ENCODE assay signal across 23 cellular contexts in genomic region chr1:53349968-53350852, GRCh38. TPM values are rescaled to one million over a fixed set of nuclear protein-coding genes. Genes with fewer than 3 reads are reported as not detected.
A peak's percentile ranks its signal among the peaks of the same experiment; 100 is the strongest.
DNase-seq lines count a peak whose midpoint lies in the region; ATAC-seq and TF ChIP-seq lines count a peak whose summit lies in the region.
"Had no signal": no experiment of that assay in that cellular context is flagged by ENCODE, and none has a peak within 500 bp of the region (broad histone marks: within the 10 kb centered on the region; RNA-seq: fewer than 3 reads in every experiment).

No MANE protein-coding gene starts in this region.

- no peaks in the 10 kb centered on the region for H3K4me1 ChIP-seq in H9 (ENCODE audit: insufficient read depth, low read length)
- H3K4me1 ChIP-seq: psoas muscle had no signal

- DNase-seq in H9, result peak; percentile 32
- DNase-seq in WTC11 (ENCODE audit: low spot score), result no peak
- peak; percentile 72 for DNase-seq in osteocyte (ENCODE audit: extremely low spot score, unreplicated experiment)
- no peak for DNase-seq in DMS114 treated with DMSO at 0.1 percent for 48 hours (lab: John Stamatoyannopoulos, UW; ENCODE audit: unreplicated experiment)
- DNase-seq in KBM-7, result no peak
- no peak for DNase-seq in stimulated activated naive CD4-positive, alpha-beta T cell treated with Interleukin-2 at 50 U/mL for 16 hours (lab: John Stamatoyannopoulos, UW)
- DNase-seq: activated CD4-positive, alpha-beta T cell treated with anti-CD3 and anti-CD28 coated beads for 1 hour; activated naive CD4-positive, alpha-beta T cell; anterior cingulate cortex; CD8-positive, alpha-beta memory T cell; DMS79 treated with DMSO at 0.1 percent for 48 hours; effector memory CD8-positive, alpha-beta T cell; H7; Kasumi-1; NCI-H1930; psoas muscle; SK-N-SH; stimulated activated CD4-positive, alpha-beta T cell treated with anti-CD3 and anti-CD28 coated beads, Interleukin-4, amount 100 ng/mL, for 24 hours; trophoblast cell had no signal

- H3K9me3 Mint-ChIP-seq in H9, result no peaks in the 10 kb centered on the region
- H3K9me3 Mint-ChIP-seq in WTC11, result no peaks in the 10 kb centered on the region
- H3K9me3 Mint-ChIP-seq in dendritic cell treated with granulocyte-macrophage colony-stimulating factor and Interleukin-4, amounts not matched to agents 40 ng/mL and 50 ng/mL, for 4 days, result no peaks in the 10 kb centered on the region
- no peaks in the 10 kb centered on the region for H3K9me3 Mint-ChIP-seq in osteocyte (ENCODE audit: unreplicated experiment)
- H3K9me3 Mint-ChIP-seq: effector memory CD8-positive, alpha-beta T cell; neural crest cell had no signal

- H3K23ac ChIP-seq in H9 (ENCODE audit: insufficient read length, low read depth, low read length), result no peak overlapping the region

- H3K27me3 Mint-ChIP-seq in H9 (ENCODE audit: low read depth), result peaks cover 15% of the 10 kb centered on the region
- H3K27me3 Mint-ChIP-seq in WTC11 (ENCODE audit: low read depth), result peaks cover 5% of the 10 kb centered on the region
- H3K27me3 Mint-ChIP-seq in dendritic cell treated with granulocyte-macrophage colony-stimulating factor and Interleukin-4, amounts not matched to agents 40 ng/mL and 50 ng/mL, for 4 days, result peaks cover 3% of the 10 kb centered on the region
- peaks cover 30% of the 10 kb centered on the region for H3K27me3 Mint-ChIP-seq in osteocyte (ENCODE audit: unreplicated experiment)

- H3K14ac ChIP-seq in H9 (ENCODE audit: insufficient read depth, low read length), result no peak overlapping the region

- H3K9ac ChIP-seq in H9 (ENCODE audit: extremely low read depth, insufficient read length, low read length), result no peak overlapping the region
- H3K9ac ChIP-seq: SK-N-SH had no signal

- no peak overlapping the region; a peak in 1 of 5 replicates for H3K4me3 Mint-ChIP-seq in H9
- no peak overlapping the region for H3K4me3 Mint-ChIP-seq in WTC11
- H3K4me3 Mint-ChIP-seq in dendritic cell treated with granulocyte-macrophage colony-stimulating factor and Interleukin-4, amounts not matched to agents 40 ng/mL and 50 ng/mL, for 4 days, result no peak overlapping the region
- H3K4me3 Mint-ChIP-seq in osteocyte (ENCODE audit: unreplicated experiment), result no peak overlapping the region
- H3K4me3 Mint-ChIP-seq: CD8-positive, alpha-beta memory T cell; effector memory CD8-positive, alpha-beta T cell; neural crest cell had no signal

- H3K36me3 Mint-ChIP-seq in H9 (ENCODE audit: insufficient read depth in 1 of 3, low read depth in 3 of 3) (no peaks in the 10 kb centered on the region), WTC11 (no peaks in the 10 kb centered on the region), osteocyte (ENCODE audit: unreplicated experiment) (no peaks in the 10 kb centered on the region)
- no peaks in the 10 kb centered on the region for H3K36me3 Mint-ChIP-seq in dendritic cell treated with granulocyte-macrophage colony-stimulating factor and Interleukin-4, amounts not matched to agents 40 ng/mL and 50 ng/mL, for 4 days (ENCODE audit: low read depth)
- H3K36me3 Mint-ChIP-seq: CD8-positive, alpha-beta memory T cell had no signal

- no peak overlapping the region for H2AFZ ChIP-seq in H9 (ENCODE audit: low read length)

- H2BK12ac ChIP-seq in H9 (ENCODE audit: insufficient read length, low read depth, low read length), result no peak overlapping the region

- H2BK120ac ChIP-seq in H9 (ENCODE audit: low read depth, low read length, poor library complexity, severe bottlenecking), result no peak overlapping the region

- H3K9me3 ChIP-seq in H9 (ENCODE audit: control insufficient read depth, low read depth, low read length), result no peaks in the 10 kb centered on the region
- H3K9me3 ChIP-seq: psoas muscle had no signal

- H3K4ac ChIP-seq in H9 (ENCODE audit: low read depth, low read length), result no peak overlapping the region

- intact Hi-C loops in dendritic cell treated with granulocyte-macrophage colony-stimulating factor and Interleukin-4, amounts not matched to agents 40 ng/mL and 50 ng/mL, for 4 days (cut with micrococcal nuclease), result no loop called here

- H2BK15ac ChIP-seq in H9 (ENCODE audit: low read depth, low read length), result no peak overlapping the region

- H3K4me1 Mint-ChIP-seq in H9 (peaks cover 21 to 23% of the 10 kb centered on the region in 2 experiments), WTC11 (peaks cover 19% of the 10 kb centered on the region), osteocyte (ENCODE audit: unreplicated experiment) (no peaks in the 10 kb centered on the region)
- H3K4me1 Mint-ChIP-seq in dendritic cell treated with granulocyte-macrophage colony-stimulating factor and Interleukin-4, amounts not matched to agents 40 ng/mL and 50 ng/mL, for 4 days (ENCODE audit: low read depth), result peaks cover 7% of the 10 kb centered on the region
- H3K4me1 Mint-ChIP-seq: CD8-positive, alpha-beta memory T cell; neural crest cell had no signal

- H3K23me2 ChIP-seq in H9 (ENCODE audit: insufficient read length, low read depth, low read length, poor library complexity, severe bottlenecking), result no peaks in the 10 kb centered on the region

- peak; percentile 29; the same call in 1 of the 2 replicates for ATAC-seq in WTC11
- ATAC-seq in GM19463 (IDR thresholded peaks at IDR 0.05; ENCODE audit: unreplicated experiment), result no peak
- ATAC-seq: effector memory CD8-positive, alpha-beta T cell; psoas muscle had no signal

- no peak overlapping the region for H3T11ph ChIP-seq in H9 (ENCODE audit: low read length)

- no peak overlapping the region for H2BK5ac ChIP-seq in H9 (ENCODE audit: insufficient read length, low read length)

- WGBS in H9 (ENCODE audit: extremely low coverage, insufficient read length, low lambda C conversion rate), result no CpG with 5 or more reads among the region's 7 CpGs

- CTCF ChIA-PET in WTC11 (lab: Charles Lee), result no interaction called here

- no peaks in the 10 kb centered on the region for H3K79me2 ChIP-seq in H9 (ENCODE audit: insufficient read depth, low read length)

- POLR2A ChIA-PET in WTC11 (lab: Charles Lee), result no interaction called here

- no peak overlapping the region for H4K5ac ChIP-seq in H9 (ENCODE audit: insufficient read length, low read depth, low read length)

- in situ Hi-C loops in KBM-7 (cut with MboI; ENCODE audit: low pct_unique_long_range_greater_than_20kb, low sequenced_read_pairs), result no loop called here

- H3K27ac ChIP-seq in H9 (ENCODE audit: insufficient read length, low read depth, low read length), result no peak overlapping the region
- H3K27ac ChIP-seq: psoas muscle had no signal

- H3K4me2 ChIP-seq in H9 (ENCODE audit: insufficient read depth, insufficient read length, low read length), result no peak overlapping the region
- H3K4me2 ChIP-seq: SK-N-SH, smooth muscle cell had no signal

- no peaks in the 10 kb centered on the region for H3K27me3 ChIP-seq in H9 (ENCODE audit: insufficient read depth, low read length)

- no peaks in the 10 kb centered on the region for H3K79me1 ChIP-seq in H9 (ENCODE audit: insufficient read depth, low read depth, low read length, poor library complexity, severe bottlenecking)

- no peak overlapping the region for H3K56ac ChIP-seq in H9 (ENCODE audit: insufficient read length, low read depth, low read length)

- no peak overlapping the region for H2BK20ac ChIP-seq in H9 (ENCODE audit: low read depth, low read length, poor library complexity, severe bottlenecking)

- no peak overlapping the region for H3K18ac ChIP-seq in H9 (ENCODE audit: insufficient read length, low read depth, low read length)

- H4K20me1 ChIP-seq in H9 (ENCODE audit: control insufficient read depth, insufficient read depth, insufficient read length), result no peaks in the 10 kb centered on the region

- no peak overlapping the region for H2AK5ac ChIP-seq in H9 (ENCODE audit: insufficient read length, low read length)

- TF ChIP-seq CTCF in H9 (conservative IDR thresholded peaks at IDR 0.05), result no peak
- no peak for TF ChIP-seq CTCF in WTC11 (IDR thresholded peaks at IDR 0.05)
- TF ChIP-seq CTCF in osteocyte (IDR thresholded peaks at IDR 0.05), result no peak

- H4K91ac ChIP-seq in H9 (ENCODE audit: insufficient read length, low read depth, low read length), result no peak overlapping the region

- no peak overlapping the region for H4K8ac ChIP-seq in H9 (replicated peaks; ENCODE audit: insufficient read length, low read depth, low read length)

- H3K27ac Mint-ChIP-seq in H9, result no peak overlapping the region
- no peak overlapping the region for H3K27ac Mint-ChIP-seq in WTC11
- peak overlapping the region; percentile 35 for H3K27ac Mint-ChIP-seq in dendritic cell treated with granulocyte-macrophage colony-stimulating factor and Interleukin-4, amounts not matched to agents 40 ng/mL and 50 ng/mL, for 4 days
- no peak overlapping the region for H3K27ac Mint-ChIP-seq in osteocyte (ENCODE audit: unreplicated experiment)
- H3K27ac Mint-ChIP-seq: effector memory CD8-positive, alpha-beta T cell had no signal

TF ChIP-seq in WTC11, 78 proteins besides CTCF, POLR2A, EP300 and RAD21 (continues in another document):
- TF ChIP-seq ATF1 (CRISPR knock-in tag; IDR thresholded peaks at IDR 0.05) (no peak), ZBTB43 (CRISPR knock-in tag; IDR thresholded peaks at IDR 0.05) (no peak), MAX (CRISPR knock-in tag; IDR thresholded peaks at IDR 0.05) (no peak), ERG (CRISPR knock-in tag; IDR thresholded peaks at IDR 0.05) (no peak), NR3C1 (CRISPR knock-in tag; conservative IDR thresholded peaks at IDR 0.05; ENCODE audit: low read depth) (no peak)

RNA-seq across cellular contexts. Expression of gene LRP8, which starts 22.3 kb away (rescaled TPM):
- total RNA-seq in H9 (2021), result 69.2 and 78.6 TPM in 2 replicates
- total RNA-seq in WTC11 (2021), result 61.9 to 69.5 TPM (median 66.6 TPM) in 3 replicates
- 4.4 and 6.3 TPM in 2 replicates for total RNA-seq in osteocyte

Comparison
In these comparisons a context has a peak if more than half of its experiments do, and no peak if none do; other contexts are left out.
1. DNase-seq: peak in H9 (single experiment) and osteocyte (single experiment); none in WTC11 (single experiment), DMS114 treated with DMSO at 0.1 percent for 48 hours (single experiment), KBM-7 (single experiment) and stimulated activated naive CD4-positive, alpha-beta T cell treated with Interleukin-2 at 50 U/mL for 16 hours (single experiment).